17 cellular contexts compared by ENCODE assay signal in the genomic region with DNA sequence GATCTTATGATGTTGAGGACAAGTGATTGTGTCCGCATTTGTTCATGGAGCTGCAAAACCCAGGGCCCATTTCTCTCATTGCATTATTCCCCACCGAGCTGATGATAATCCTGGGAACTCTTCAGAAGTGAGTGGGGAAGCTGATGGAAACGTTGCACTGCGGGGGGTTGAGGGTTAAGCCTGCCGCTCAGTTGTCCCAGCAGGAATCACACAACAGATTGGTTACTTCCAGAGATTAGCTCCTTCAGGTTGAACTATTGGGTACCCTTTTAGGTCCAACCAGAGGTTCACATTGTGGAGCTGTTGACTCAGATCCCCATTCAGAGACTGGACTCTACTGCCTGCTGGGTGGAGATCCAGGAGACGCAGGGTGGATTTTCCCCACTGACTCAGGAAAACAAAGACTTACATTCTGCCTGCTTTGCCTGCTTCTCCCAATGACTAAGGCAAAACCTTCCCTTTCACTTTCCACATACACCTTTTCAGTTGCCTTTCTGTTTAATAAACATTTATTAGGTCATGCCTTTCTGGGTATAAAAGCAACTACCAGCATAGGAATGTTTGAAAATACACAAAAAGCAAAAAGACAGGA.
"Had no signal": no experiment of that assay in that cellular context is flagged by ENCODE, and none has a peak within 500 bp of the region (broad histone marks: within the 10 kb centered on the region; RNA-seq: fewer than 3 reads in every experiment).

No MANE protein-coding gene starts in this region.

- DNase-seq: activated CD4-positive, alpha-beta T cell treated with anti-CD3 and anti-CD28 coated beads, Interleukin-2, amount 10 ng/mL, durations not matched to agents 7 days and 5 days; activated CD8-positive, alpha-beta T cell treated with anti-CD3 and anti-CD28 coated beads for 36 hours; activated gamma-delta T cell treated with Interleukin-2 at 50 U/mL for 16 hours; anterior cingulate cortex; central memory CD4-positive, alpha-beta T cell; effector memory CD8-positive, alpha-beta T cell; esophagus squamous epithelium; left cardiac atrium; naive B cell; right cardiac atrium; SK-N-SH; stimulated activated CD4-positive, alpha-beta T cell treated with anti-CD3 and anti-CD28 coated beads, Interleukin-4, amount 100 ng/mL, for 24 hours; stimulated activated naive CD4-positive, alpha-beta T cell treated with Interleukin-2 at 50 U/mL for 16 hours; T-helper 2 cell; thyroid gland; upper lobe of right lung had no signal

- H3K27ac ChIP-seq: esophagus squamous epithelium, prostate gland, thyroid gland, upper lobe of right lung had no signal

- H3K27me3 ChIP-seq: esophagus squamous epithelium, thyroid gland, upper lobe of right lung had no signal

- H3K4me2 ChIP-seq: SK-N-SH had no signal

- H3K4me1 ChIP-seq: esophagus squamous epithelium, prostate gland, thyroid gland, upper lobe of right lung had no signal

- H3K9me3 ChIP-seq: esophagus squamous epithelium, prostate gland, SK-N-SH, thyroid gland, upper lobe of right lung had no signal

- H3K36me3 ChIP-seq: esophagus squamous epithelium, prostate gland, thyroid gland, upper lobe of right lung had no signal

- H3K4me3 ChIP-seq: esophagus squamous epithelium, prostate gland, thyroid gland, upper lobe of right lung had no signal
